ENCODE assay signal across 28 cellular contexts in genomic region chr22:49509016-49509415, GRCh38.
"Had no signal": no experiment of that assay in that cellular context is flagged by ENCODE, and none has a peak within 500 bp of the region (broad histone marks: within the 10 kb centered on the region; RNA-seq: fewer than 3 reads in every experiment).

No MANE protein-coding gene starts in this region.

- H3K4me1 ChIP-seq: adrenal gland, body of pancreas, colonic mucosa, esophagus muscularis mucosa, foreskin keratinocyte, gastrocnemius medialis, heart left ventricle had no signal

- H3K9me3 ChIP-seq: colonic mucosa had no signal

- H3K27ac ChIP-seq: adrenal gland, body of pancreas, colonic mucosa, dorsolateral prefrontal cortex, esophagus muscularis mucosa, foreskin keratinocyte, gastrocnemius medialis, heart left ventricle, VCaP had no signal

- ATAC-seq: activated CD8-positive, alpha-beta T cell treated with anti-CD3 and anti-CD28 coated beads, Interleukin-2, amount 10 ng/mL, durations not matched to agents 7 days and 5 days; activated naive CD8-positive, alpha-beta T cell treated with anti-CD3 and anti-CD28 coated beads, Interleukin-2, amount 50 U/mL, for 24 hours; activated T-cell treated with anti-CD3 and anti-CD28 coated beads, Interleukin-2, amount 50 U/mL, for 72 hours; body of pancreas; foreskin keratinocyte; gastrocnemius medialis; heart left ventricle; WTC11 had no signal

- H3K27me3 ChIP-seq: adrenal gland, body of pancreas, colonic mucosa, dorsolateral prefrontal cortex, foreskin keratinocyte, heart left ventricle had no signal

- DNase-seq: activated CD4-positive, alpha-beta T cell treated with anti-CD3 and anti-CD28 coated beads for 1 hour; activated CD4-positive, alpha-beta T cell treated with anti-CD3 and anti-CD28 coated beads for 4 hours; activated CD4-positive, alpha-beta T cell treated with anti-CD3 and anti-CD28 coated beads, Interleukin-2, amount 10 ng/mL, durations not matched to agents 7 days and 5 days; activated CD4-positive, alpha-beta T cell treated with anti-CD3 and anti-CD28 coated beads, Interleukin-2, amount 50 U/mL, for 4 hours; activated CD8-positive, alpha-beta memory T cell treated with anti-CD3 and anti-CD28 coated beads, Interleukin-2, amount 50 U/mL, for 48 hours; activated CD8-positive, alpha-beta T cell treated with anti-CD3 and anti-CD28 coated beads, Interleukin-2, amount 10 ng/mL, durations not matched to agents 7 days and 5 days; activated naive CD4-positive, alpha-beta T cell treated with anti-CD3 and anti-CD28 coated beads for 36 hours; activated naive CD8-positive, alpha-beta T cell treated with anti-CD3 and anti-CD28 coated beads for 36 hours; activated naive CD8-positive, alpha-beta T cell treated with anti-CD3 and anti-CD28 coated beads, Interleukin-2, amount 50 U/mL, for 24 hours; activated T-cell treated with anti-CD3 and anti-CD28 coated beads for 4 hours; activated T-cell treated with anti-CD3 and anti-CD28 coated beads, Interleukin-2, amount 50 U/mL, for 72 hours; adrenal gland; amygdala; aorta; body of pancreas; central memory CD4-positive, alpha-beta T cell; colonic mucosa; effector memory CD4-positive, alpha-beta T cell; erythroblast; foreskin keratinocyte; gastrocnemius medialis; glutamatergic neuron; heart left ventricle; T-helper 2 cell had no signal

- H3K36me3 ChIP-seq: adrenal gland, colonic mucosa, esophagus muscularis mucosa, gastrocnemius medialis, heart left ventricle had no signal

- H3K4me3 ChIP-seq: adrenal gland, body of pancreas, colonic mucosa, dorsolateral prefrontal cortex, esophagus muscularis mucosa, gastrocnemius medialis, heart left ventricle had no signal
